ENCODE assay signal across 17 cellular contexts in genomic region chr14:81235096-81235495, GRCh38. TPM values are rescaled to one million over a fixed set of nuclear protein-coding genes. Genes with fewer than 3 reads are reported as not detected.
DNase-seq lines count a peak whose midpoint lies in the region; ATAC-seq and TF ChIP-seq lines count a peak whose summit lies in the region.
"Had no signal": no experiment of that assay in that cellular context is flagged by ENCODE, and none has a peak within 500 bp of the region (broad histone marks: within the 10 kb centered on the region; RNA-seq: fewer than 3 reads in every experiment).

No MANE protein-coding gene starts in this region.

- no peaks in the 10 kb centered on the region for H3K4me1 ChIP-seq in Karpas-422 (ENCODE audit: low read length)
- H3K4me1 ChIP-seq: body of pancreas had no signal

- no peak overlapping the region for H3K27ac Mint-ChIP-seq in immature natural killer cell
- H3K27ac Mint-ChIP-seq: CD4-positive, alpha-beta T cell had no signal

- no peak overlapping the region for H3K9ac ChIP-seq in Karpas-422 (ENCODE audit: low read length)

- no peaks in the 10 kb centered on the region for H3K4me1 Mint-ChIP-seq in immature natural killer cell

- H3K9me2 ChIP-seq in Karpas-422 (replicated peaks; ENCODE audit: insufficient read depth, low read length): no peaks in the 10 kb centered on the region

- H2AFZ ChIP-seq in Karpas-422 (ENCODE audit: low read length): no peak overlapping the region; the same call in 1 of the 2 replicates

- H3K4me3 ChIP-seq in Karpas-422 (ENCODE audit: low read length): no peak overlapping the region
- H3K4me3 ChIP-seq: body of pancreas, K562, thoracic aorta had no signal

- POLR2A ChIA-PET in GM10248 (lab: Yijun Ruan, JAX): no interaction called here

- CTCF ChIA-PET in GM10248 (lab: Yijun Ruan, JAX): interaction anchor here (0.8 to 1.0 kb wide), 2 partner anchors 12 to 248 kb away, joined by 3 read pairs; no protein-coding TSS in a partner anchor

- no peak overlapping the region for H3K4me2 ChIP-seq in Karpas-422 (ENCODE audit: low read depth, low read length, poor library complexity, severe bottlenecking)

- no peak overlapping the region for H3K27ac ChIP-seq in Karpas-422 (ENCODE audit: low read length)
- H3K27ac ChIP-seq: body of pancreas, thoracic aorta had no signal

- no peaks in the 10 kb centered on the region for H3K27me3 ChIP-seq in Karpas-422 (ENCODE audit: low read length)
- H3K27me3 ChIP-seq: body of pancreas had no signal

- H3K36me3 Mint-ChIP-seq in immature natural killer cell: no peaks in the 10 kb centered on the region

- ATAC-seq in GM19328 (IDR thresholded peaks at IDR 0.05; ENCODE audit: unreplicated experiment) (peak; percentile 74), HG02852 (IDR thresholded peaks at IDR 0.05; ENCODE audit: unreplicated experiment) (peak; percentile 78), HG03575 (IDR thresholded peaks at IDR 0.05; ENCODE audit: extremely low read depth, insufficient number of reproducible peaks, low FRiP score, unreplicated experiment) (peak; percentile 64)
- ATAC-seq: body of pancreas, K562, left lobe of liver had no signal

- peaks cover 2 to 4% (median 2%) of the 10 kb centered on the region in 3 donors for H3K27me3 Mint-ChIP-seq in immature natural killer cell (ENCODE audit: low read depth in 3 of 3)
- H3K27me3 Mint-ChIP-seq: CD4-positive, alpha-beta T cell had no signal

- H3K9me3 ChIP-seq in Karpas-422 (ENCODE audit: low read length): no peaks in the 10 kb centered on the region
- H3K9me3 ChIP-seq: body of pancreas, thoracic aorta had no signal

- no peaks in the 10 kb centered on the region for H4K20me1 ChIP-seq in Karpas-422 (ENCODE audit: insufficient read depth, low read depth, low read length)

- no peaks in the 10 kb centered on the region for H3K36me3 ChIP-seq in Karpas-422 (ENCODE audit: insufficient read depth, low read length)
- H3K36me3 ChIP-seq: thoracic aorta had no signal

- intact Hi-C loops in posterior vena cava (cut with DNase I): no loop called here

- no peak overlapping the region for H3K4me3 Mint-ChIP-seq in immature natural killer cell
- H3K4me3 Mint-ChIP-seq: CD4-positive, alpha-beta T cell had no signal

- peaks cover 0 to 4% (median 0%) of the 10 kb centered on the region in 6 donors for H3K9me3 Mint-ChIP-seq in immature natural killer cell
- H3K9me3 Mint-ChIP-seq: CD4-positive, alpha-beta T cell had no signal

- no peaks in the 10 kb centered on the region for H3K79me2 ChIP-seq in Karpas-422 (ENCODE audit: low read length)

- TF ChIP-seq CTCF in GM10248 (IDR thresholded peaks at IDR 0.05; ENCODE audit: control extremely low read depth, extremely low read depth, low read depth, missing control alignments): no peak

- DNase-seq in GM10248 (ENCODE audit: extremely low spot score) (peak; percentile 67), Karpas-422 (no peak), immature natural killer cell (no peak), posterior vena cava (ENCODE audit: low spot score) (no peak)
- no peak for DNase-seq in activated naive CD4-positive, alpha-beta T cell treated with anti-CD3 and anti-CD28 coated beads, Interleukin-2, amount 50 U/mL, for 16 hours
- DNase-seq: activated CD4-positive, CD25-positive, alpha-beta regulatory T cell treated with anti-CD3 and anti-CD28 coated beads, Interleukin-2, amount 50 U/mL, for 72 hours; body of pancreas; CD4-positive, alpha-beta T cell; NCI-H1930; NCI-H226; nucleus accumbens had no signal

RNA-seq across cellular contexts. Expression of gene GTF2A1, which starts 14.3 kb away (rescaled TPM):
- 27.4 and 29.4 TPM in 2 replicates for total RNA-seq in Karpas-422 (2014; rRNA removed; shearing (Covaris generic); ENCODE audit: low replicate concordance)
- polyA plus RNA-seq in immature natural killer cell: 10 to 100 TPM; 10.5 to 26.3 (median 20.7) TPM
- total RNA-seq in posterior vena cava: 10 to 100 TPM; 28.3 to 30.6 TPM
